6 cellular contexts compared by ENCODE assay signal in the genomic region with DNA sequence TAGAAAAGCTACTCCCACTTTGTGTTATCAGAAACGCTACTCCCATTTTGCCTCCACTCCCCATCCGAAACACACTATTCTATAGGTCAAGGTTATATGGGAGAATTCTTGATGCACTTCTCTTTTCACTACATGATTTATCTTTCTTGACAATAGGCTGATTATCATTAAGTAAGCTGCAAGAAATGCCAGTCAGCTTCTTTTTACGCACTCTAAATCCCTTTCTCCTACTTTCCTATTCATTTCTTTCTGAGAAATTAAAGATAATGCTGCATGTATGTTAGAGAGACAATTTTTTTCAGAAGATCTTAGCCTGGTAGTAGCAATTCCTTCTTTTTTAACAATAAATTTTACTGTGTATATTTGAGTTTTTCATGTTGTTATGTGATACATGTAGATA.
"Had no signal": no experiment of that assay in that cellular context is flagged by ENCODE, and none has a peak within 500 bp of the region (broad histone marks: within the 10 kb centered on the region; RNA-seq: fewer than 3 reads in every experiment).

No MANE protein-coding gene starts in this region.

- H3K4me2 ChIP-seq: KMS-11 had no signal

- H3K27ac ChIP-seq: HL-60, KMS-11 had no signal

- H3K9ac ChIP-seq: KMS-11 had no signal

- DNase-seq: IMR-90, KBM-7, KG1 had no signal

- FAIRE-seq: HepG2 had no signal

- ATAC-seq: HepG2 had no signal
